ENCODE assay signal across 2 cellular contexts in the genomic region with DNA sequence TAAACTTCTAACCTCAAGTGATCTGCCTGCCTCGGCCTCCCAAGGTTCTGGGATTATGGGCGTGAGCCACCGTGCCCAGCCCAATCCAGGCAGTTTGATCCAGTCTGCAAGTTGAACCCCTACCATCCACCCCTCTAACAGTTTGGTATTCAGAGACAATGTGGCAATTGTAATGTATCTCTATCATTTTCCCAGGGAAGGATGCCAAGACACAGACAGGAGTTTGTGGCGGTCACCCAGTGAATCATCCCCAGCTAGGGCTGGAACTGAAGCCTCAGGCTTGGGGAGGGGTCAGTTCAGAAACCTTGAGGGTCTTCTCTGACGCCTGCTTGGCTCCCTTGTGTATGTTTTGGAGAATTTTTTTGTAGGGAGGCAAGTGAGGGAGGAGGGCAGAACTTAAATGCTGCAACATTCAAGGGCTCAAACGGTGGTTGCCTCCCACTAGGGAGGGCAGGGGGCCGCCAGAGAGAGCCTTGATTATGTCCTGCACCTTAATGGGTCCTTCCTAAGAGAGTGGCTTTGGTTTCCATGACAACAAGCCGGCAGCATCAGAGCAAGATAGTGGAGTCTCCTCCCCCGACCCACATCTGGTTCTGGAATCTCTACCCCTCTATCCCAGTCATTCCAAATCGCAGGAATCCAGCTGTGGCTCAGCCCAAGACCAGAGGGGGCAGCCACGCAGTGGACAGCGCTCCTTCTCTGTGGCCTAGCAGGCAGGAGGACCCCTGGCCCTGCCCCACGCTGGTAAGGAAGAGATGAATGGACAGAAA.
A peak's percentile ranks its signal among the peaks of the same experiment; 100 is the strongest.
TF ChIP-seq lines count a peak whose summit lies in the region.

No MANE protein-coding gene starts in this region.

TF ChIP-seq in IMR-90, 13 proteins besides CTCF, POLR2A, EP300 and RAD21:
- TF ChIP-seq CHD1 (IDR thresholded peaks at IDR 0.05; ENCODE audit: low read depth, low read length) (no peak), CEBPB (IDR thresholded peaks at IDR 0.05; ENCODE audit: low read depth, low read length) (no peak), NFE2L2 (IDR thresholded peaks at IDR 0.05; ENCODE audit: low read depth, low read length) (no peak)
- TF ChIP-seq, protein P1, sequence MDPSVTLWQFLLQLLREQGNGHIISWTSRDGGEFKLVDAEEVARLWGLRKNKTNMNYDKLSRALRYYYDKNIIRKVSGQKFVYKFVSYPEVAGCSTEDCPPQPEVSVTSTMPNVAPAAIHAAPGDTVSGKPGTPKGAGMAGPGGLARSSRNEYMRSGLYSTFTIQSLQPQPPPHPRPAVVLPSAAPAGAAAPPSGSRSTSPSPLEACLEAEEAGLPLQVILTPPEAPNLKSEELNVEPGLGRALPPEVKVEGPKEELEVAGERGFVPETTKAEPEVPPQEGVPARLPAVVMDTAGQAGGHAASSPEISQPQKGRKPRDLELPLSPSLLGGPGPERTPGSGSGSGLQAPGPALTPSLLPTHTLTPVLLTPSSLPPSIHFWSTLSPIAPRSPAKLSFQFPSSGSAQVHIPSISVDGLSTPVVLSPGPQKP (IDR thresholded peaks at IDR 0.05; ENCODE audit: borderline replicate concordance, low read depth, low read length) = no peak

TF ChIP-seq in K562, 482 proteins besides CTCF, POLR2A, EP300 and RAD21:
- peak; percentile 82 for TF ChIP-seq RFX1 (IDR thresholded peaks at IDR 0.05)
- no peak for TF ChIP-seq FOXJ3 (CRISPR knock-in tag; IDR thresholded peaks at IDR 0.05)
